19 cellular contexts compared by ENCODE assay signal in the genomic region with DNA sequence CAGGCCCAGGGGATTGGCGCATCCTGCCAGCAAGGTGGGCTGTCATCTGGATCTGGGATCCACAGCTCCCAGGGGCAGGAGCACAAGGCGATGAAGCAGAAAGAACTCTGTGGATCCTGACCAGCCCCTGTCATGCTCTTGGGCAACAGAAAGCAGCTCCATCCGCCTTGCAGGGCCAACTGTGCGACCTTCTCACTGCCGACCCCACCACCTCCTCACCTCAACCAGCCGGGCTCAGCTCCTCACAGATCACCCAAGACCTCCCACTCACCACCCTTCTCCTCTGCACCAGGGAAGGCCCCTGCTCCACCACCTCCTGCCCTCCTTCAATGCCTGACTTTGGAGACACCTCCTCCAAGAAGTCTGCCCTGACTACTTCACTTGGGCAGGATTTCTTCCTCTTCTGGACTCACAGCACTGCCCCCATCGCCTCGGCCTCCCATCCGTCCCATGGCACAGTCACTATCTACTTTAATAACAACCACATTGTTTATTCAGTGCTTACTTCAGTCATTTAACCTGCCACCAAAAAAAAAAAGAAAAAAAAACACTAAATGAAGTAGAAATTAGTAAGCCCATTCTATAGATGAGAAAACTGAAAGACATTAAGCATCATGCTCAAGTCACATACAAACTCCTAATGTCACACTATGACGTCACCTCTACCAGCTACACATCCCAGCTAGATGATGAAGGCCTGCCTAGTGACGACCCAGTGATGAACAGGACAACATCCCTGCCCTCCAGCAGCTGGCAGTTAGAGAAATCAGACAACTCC. TPM values are rescaled to one million over a fixed set of nuclear protein-coding genes. Genes with fewer than 3 reads are reported as not detected.
A peak's percentile ranks its signal among the peaks of the same experiment; 100 is the strongest.
DNase-seq lines count a peak whose midpoint lies in the region; ATAC-seq, FAIRE-seq and TF ChIP-seq lines count a peak whose summit lies in the region.
"Had no signal": no experiment of that assay in that cellular context is flagged by ENCODE, and none has a peak within 500 bp of the region (broad histone marks: within the 10 kb centered on the region; RNA-seq: fewer than 3 reads in every experiment).

No MANE protein-coding gene starts in this region.

- no peak for DNase-seq in stimulated activated naive CD8-positive, alpha-beta T cell treated with anti-CD3 and anti-CD28 coated beads, Interleukin-15, amount 100 ng/mL, for 72 hours
- DNase-seq in stimulated activated naive CD8-positive, alpha-beta T cell treated with anti-CD3 and anti-CD28 coated beads, Interleukin-15, Interleukin-2, amounts not matched to agents 100 U/mL and 50 U/mL, for 24 hours = no peak
- DNase-seq in adipocyte (ENCODE audit: low read depth) (no peak), nephron progenitor cell (no peak), left ventricle myocardium inferior (no peak), RCC 7860 (ENCODE audit: low spot score) (no peak)
- DNase-seq: activated CD8-positive, alpha-beta memory T cell treated with anti-CD3 and anti-CD28 coated beads for 24 hours; activated T-cell treated with anti-CD3 and anti-CD28 coated beads, Interleukin-2, amount 50 U/mL, for 72 hours; mesendoderm; NCI-H2029 treated with DMSO at 0.1 percent for 48 hours; NCI-H510A treated with DMSO at 0.1 percent for 48 hours; SW 1271 had no signal

- H3K27ac Mint-ChIP-seq in stimulated activated naive CD8-positive, alpha-beta T cell treated with anti-CD3 and anti-CD28 coated beads, Interleukin-15, amount 100 ng/mL, for 72 hours = peak overlapping the region; percentile 8 to 88
- peak overlapping the region; percentile 81 for H3K27ac Mint-ChIP-seq in nephron progenitor cell
- H3K27ac Mint-ChIP-seq: activated T-cell treated with anti-CD3 and anti-CD28 coated beads, Interleukin-2, amount 50 U/mL, for 72 hours; nephron had no signal

- intact Hi-C loops in left ventricle myocardium inferior (cut with micrococcal nuclease) = loop anchor here (5.0 to 10.0 kb wide), 3 partner anchors 100 to 273 kb away; no protein-coding TSS in a partner anchor

- peak overlapping the region; percentile 17 for H3K9ac ChIP-seq in adipocyte (ENCODE audit: low read length)
- H3K9ac ChIP-seq: KMS-11 had no signal

- H3K36me3 Mint-ChIP-seq in nephron progenitor cell (ENCODE audit: low read depth) = peaks cover 52% of the 10 kb centered on the region

- no peaks in the 10 kb centered on the region for H3K27me3 ChIP-seq in adipocyte (replicated peaks; ENCODE audit: control insufficient read depth, insufficient read depth, low read length)
- no peaks in the 10 kb centered on the region for H3K27me3 ChIP-seq in left ventricle myocardium inferior (ENCODE audit: low read depth)
- H3K27me3 ChIP-seq: foreskin keratinocyte had no signal

- no peak for FAIRE-seq in RCC 7860 (lab: Jason Lieb, UNC)
- FAIRE-seq: bronchial epithelial cell, GM18507 had no signal

- no peak overlapping the region for H3K27ac ChIP-seq in left ventricle myocardium inferior (replicated peaks)
- H3K27ac ChIP-seq: foreskin keratinocyte, KMS-11 had no signal

- ATAC-seq in stimulated activated naive CD8-positive, alpha-beta T cell treated with anti-CD3 and anti-CD28 coated beads, Interleukin-15, amount 100 ng/mL, for 72 hours = no peak
- no peak for ATAC-seq in stimulated activated naive CD8-positive, alpha-beta T cell treated with anti-CD3 and anti-CD28 coated beads, Interleukin-15, Interleukin-2, amounts not matched to agents 100 U/mL and 50 U/mL, for 24 hours
- ATAC-seq in GM21526 (IDR thresholded peaks at IDR 0.05; ENCODE audit: low FRiP score, unreplicated experiment) = no peak
- ATAC-seq: Right ventricle myocardium inferior had no signal

- peaks cover 78% of the 10 kb centered on the region for H3K36me3 ChIP-seq in adipocyte (ENCODE audit: control insufficient read depth, insufficient read depth, low read length, severe bottlenecking)
- H3K36me3 ChIP-seq in left ventricle myocardium inferior = peaks cover 74% of the 10 kb centered on the region

- no peak overlapping the region for H3K4me3 Mint-ChIP-seq in stimulated activated naive CD8-positive, alpha-beta T cell treated with anti-CD3 and anti-CD28 coated beads, Interleukin-15, amount 100 ng/mL, for 72 hours
- H3K4me3 Mint-ChIP-seq in nephron progenitor cell = no peak overlapping the region
- H3K4me3 Mint-ChIP-seq: activated T-cell treated with anti-CD3 and anti-CD28 coated beads, Interleukin-2, amount 50 U/mL, for 72 hours; nephron had no signal

- H3K4me3 ChIP-seq in adipocyte (ENCODE audit: low read length) = no peak overlapping the region
- no peak overlapping the region for H3K4me3 ChIP-seq in left ventricle myocardium inferior

- H3K4me1 Mint-ChIP-seq in stimulated activated naive CD8-positive, alpha-beta T cell treated with anti-CD3 and anti-CD28 coated beads, Interleukin-15, amount 100 ng/mL, for 72 hours = peaks cover 38% of the 10 kb centered on the region
- H3K4me1 Mint-ChIP-seq in nephron progenitor cell = peaks cover 65% of the 10 kb centered on the region

- H3K9me3 ChIP-seq in adipocyte (ENCODE audit: control insufficient read depth, low read length) = no peaks in the 10 kb centered on the region
- no peaks in the 10 kb centered on the region for H3K9me3 ChIP-seq in left ventricle myocardium inferior (replicated peaks)

- TF ChIP-seq CTCF in nephron progenitor cell (IDR thresholded peaks at IDR 0.05) = no peak
- no peak for TF ChIP-seq CTCF in left ventricle myocardium inferior (IDR thresholded peaks at IDR 0.05; ENCODE audit: borderline replicate concordance)

- no peaks in the 10 kb centered on the region for H3K27me3 Mint-ChIP-seq in stimulated activated naive CD8-positive, alpha-beta T cell treated with anti-CD3 and anti-CD28 coated beads, Interleukin-15, amount 100 ng/mL, for 72 hours
- H3K27me3 Mint-ChIP-seq in nephron progenitor cell (ENCODE audit: low read depth, poor library complexity) = no peaks in the 10 kb centered on the region

- H3K9me3 Mint-ChIP-seq in stimulated activated naive CD8-positive, alpha-beta T cell treated with anti-CD3 and anti-CD28 coated beads, Interleukin-15, amount 100 ng/mL, for 72 hours = no peaks in the 10 kb centered on the region
- H3K9me3 Mint-ChIP-seq in nephron progenitor cell = no peaks in the 10 kb centered on the region
- H3K9me3 Mint-ChIP-seq: activated T-cell treated with anti-CD3 and anti-CD28 coated beads, Interleukin-2, amount 50 U/mL, for 72 hours; nephron had no signal

- H3K4me1 ChIP-seq in adipocyte (ENCODE audit: control insufficient read depth, insufficient read depth, low read length) (peaks cover 36% of the 10 kb centered on the region), left ventricle myocardium inferior (peaks cover 92% of the 10 kb centered on the region)
- H3K4me1 ChIP-seq: foreskin keratinocyte had no signal

RNA-seq across cellular contexts. Expression of a gene that starts 6.6 kb away (rescaled TPM):
- 3.2 TPM for total RNA-seq in left ventricle myocardium inferior

RNA-seq across cellular contexts. Expression of a gene that starts 11.3 kb away (rescaled TPM):
- 421 TPM for total RNA-seq in left ventricle myocardium inferior
